ENCODE assay signal across 30 cellular contexts in the genomic region with DNA sequence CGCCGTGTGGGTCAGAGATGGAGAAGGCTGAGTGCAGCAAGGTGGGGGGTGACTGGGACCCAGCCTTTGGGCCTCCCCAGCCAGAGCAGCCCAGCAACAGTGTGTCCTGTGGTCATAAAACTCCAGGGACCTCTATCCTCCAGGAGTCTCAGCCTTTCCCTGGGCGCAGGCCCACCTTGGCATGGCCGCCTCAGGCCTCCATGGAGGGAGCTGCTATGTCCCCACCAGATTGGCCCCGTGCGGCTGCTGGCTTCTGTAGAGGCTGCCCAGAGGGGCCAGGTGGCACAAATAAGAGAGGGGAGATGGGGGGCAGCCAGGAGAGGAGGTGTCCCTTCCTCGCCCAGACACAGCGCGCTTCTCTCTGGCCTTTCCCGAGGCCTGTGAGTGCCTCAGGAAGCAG. TPM values are rescaled to one million over a fixed set of nuclear protein-coding genes. Genes with fewer than 3 reads are reported as not detected.
DNase-seq lines count a peak whose midpoint lies in the region; ATAC-seq, FAIRE-seq and TF ChIP-seq lines count a peak whose summit lies in the region.
"Had no signal": no experiment of that assay in that cellular context is flagged by ENCODE, and none has a peak within 500 bp of the region (broad histone marks: within the 10 kb centered on the region; RNA-seq: fewer than 3 reads in every experiment).

No MANE protein-coding gene starts in this region.

- H3K27me3 ChIP-seq in CD4-positive, alpha-beta T cell (ENCODE audit: control insufficient read depth, insufficient read depth, low read length) = peaks cover 14% of the 10 kb centered on the region
- no peaks in the 10 kb centered on the region for H3K27me3 ChIP-seq in K562 (ENCODE audit: control insufficient read depth in 2 of 2, insufficient read depth in 2 of 2, low read length in 2 of 2)
- H3K27me3 ChIP-seq in gastroesophageal sphincter = peaks cover 55% of the 10 kb centered on the region

- peak overlapping the region in 1 of 2 experiments; percentile 62; a peak in 2 of 4 replicates for H3K9ac ChIP-seq in K562 (ENCODE audit: insufficient read depth in 1 of 2, low read depth in 2 of 2, low read length in 2 of 2)

- H3K36me3 ChIP-seq in K562 (ENCODE audit: control insufficient read depth, insufficient read depth, low read length) (peaks cover 23% of the 10 kb centered on the region; the same call in 1 of the 3 replicates), gastroesophageal sphincter (peaks cover 0 to 25% of the 10 kb centered on the region in 2 donors)

- 90% methylated on average over 6 of the region's 10 CpGs for WGBS in K562 (ENCODE audit: insufficient coverage, low coverage, missing lambda C conversion rate)
- 84% methylated on average over 4 of the region's 10 CpGs; no CpG with 5 or more reads in 1 of the 2 donors for WGBS in gastroesophageal sphincter (ENCODE audit: low coverage in 1 of 2), 2 donors

- in situ Hi-C loops in K562 (cut with MboI) = no loop called here

- no TSS peak for BruUV-seq in K562 (replicated peaks; lab: Mats Ljungman, UMichigan)

- TF ChIP-seq EP300 in K562 (IDR thresholded peaks at IDR 0.05; ENCODE audit: low read length) (no peak), gastroesophageal sphincter (IDR thresholded peaks at IDR 0.05) (no peak)

- H3K9me1 ChIP-seq in K562 (ENCODE audit: control insufficient read depth, insufficient read depth, low read length) = no peaks in the 10 kb centered on the region

- H3K27ac ChIP-seq in CD4-positive, alpha-beta T cell (ENCODE audit: low read depth, low read length) = no peak overlapping the region
- H3K27ac ChIP-seq in K562 (ENCODE audit: extremely low read depth, low read depth, low read length) = no peak overlapping the region
- H3K27ac ChIP-seq in gastroesophageal sphincter = no peak overlapping the region

- no peak overlapping the region for H3K27ac Mint-ChIP-seq in CD4-positive, alpha-beta T cell
- H3K27ac Mint-ChIP-seq in stimulated activated effector memory CD8-positive, alpha-beta T cell treated with anti-CD3 and anti-CD28 coated beads, Interleukin-12 subunit alpha, Interleukin-12 subunit beta, amount 100 ng/mL, for 72 hours = peak overlapping the region; percentile 44
- H3K27ac Mint-ChIP-seq: CD8-positive, alpha-beta T cell; GM23338; H9 had no signal

- peak overlapping the region; percentile 70 for H3K4me3 Mint-ChIP-seq in CD4-positive, alpha-beta T cell
- H3K4me3 Mint-ChIP-seq in stimulated activated effector memory CD8-positive, alpha-beta T cell treated with anti-CD3 and anti-CD28 coated beads, Interleukin-12 subunit alpha, Interleukin-12 subunit beta, amount 100 ng/mL, for 72 hours = no peak overlapping the region
- H3K4me3 Mint-ChIP-seq: CD8-positive, alpha-beta T cell; GM23338 had no signal

- no peak overlapping the region for H3K4me2 ChIP-seq in K562 (ENCODE audit: insufficient read depth, low read length)
- H3K4me2 ChIP-seq: GM23338 had no signal

- H3K36me3 Mint-ChIP-seq in CD4-positive, alpha-beta T cell (ENCODE audit: low read depth) = peaks cover 20% of the 10 kb centered on the region
- H3K36me3 Mint-ChIP-seq in stimulated activated effector memory CD8-positive, alpha-beta T cell treated with anti-CD3 and anti-CD28 coated beads, Interleukin-12 subunit alpha, Interleukin-12 subunit beta, amount 100 ng/mL, for 72 hours = peaks cover 32% of the 10 kb centered on the region

- H3K9me3 ChIP-seq in CD4-positive, alpha-beta T cell (ENCODE audit: control insufficient read depth, low read length) = no peaks in the 10 kb centered on the region
- no peaks in the 10 kb centered on the region for H3K9me3 ChIP-seq in K562 (replicated peaks; ENCODE audit: control insufficient read depth, insufficient read depth, low read depth, low read length)
- no peaks in the 10 kb centered on the region for H3K9me3 ChIP-seq in gastroesophageal sphincter

- H3K4me1 ChIP-seq in K562 (replicated peaks in 1 of 2; ENCODE audit: control insufficient read depth in 2 of 2, insufficient read depth in 2 of 2, low read length in 2 of 2) = peaks cover 23 to 78% of the 10 kb centered on the region in 2 experiments
- H3K4me1 ChIP-seq in gastroesophageal sphincter = peaks cover 0 to 58% (median 27%) of the 10 kb centered on the region in 3 donors

- H4K20me1 ChIP-seq in K562 (replicated peaks; ENCODE audit: control insufficient read depth, insufficient read depth, low read length) = no peaks in the 10 kb centered on the region

- no peak for ATAC-seq in CD4-positive, alpha-beta T cell (ENCODE audit: poor library complexity)
- ATAC-seq in K562 (no peak), HG02870 (IDR thresholded peaks at IDR 0.05; ENCODE audit: unreplicated experiment) (no peak), gastroesophageal sphincter (no peak)
- ATAC-seq in stimulated activated effector memory CD8-positive, alpha-beta T cell treated with anti-CD3 and anti-CD28 coated beads, Interleukin-12 subunit alpha, Interleukin-12 subunit beta, amount 100 ng/mL, for 72 hours = no peak
- ATAC-seq: CD8-positive, alpha-beta T cell; GM12878; GM23338; PC-3 had no signal

- no peak for TF ChIP-seq RAD21 in K562 (CRISPR knock-in tag; conservative IDR thresholded peaks at IDR 0.05 in 1 of 2, IDR thresholded peaks at IDR 0.05 in 1 of 2)

- no peaks in the 10 kb centered on the region for H3K9me3 Mint-ChIP-seq in CD4-positive, alpha-beta T cell
- H3K9me3 Mint-ChIP-seq in stimulated activated effector memory CD8-positive, alpha-beta T cell treated with anti-CD3 and anti-CD28 coated beads, Interleukin-12 subunit alpha, Interleukin-12 subunit beta, amount 100 ng/mL, for 72 hours = no peaks in the 10 kb centered on the region
- H3K9me3 Mint-ChIP-seq: CD8-positive, alpha-beta T cell; GM23338; H9 had no signal

- FAIRE-seq in K562 (lab: Jason Lieb, UNC) = no peak
- FAIRE-seq: A204.1, GM12878 had no signal

- H3K4me1 Mint-ChIP-seq in CD4-positive, alpha-beta T cell (ENCODE audit: low read depth) = peaks cover 40% of the 10 kb centered on the region
- peaks cover 42% of the 10 kb centered on the region for H3K4me1 Mint-ChIP-seq in stimulated activated effector memory CD8-positive, alpha-beta T cell treated with anti-CD3 and anti-CD28 coated beads, Interleukin-12 subunit alpha, Interleukin-12 subunit beta, amount 100 ng/mL, for 72 hours

- no peak overlapping the region for H2AFZ ChIP-seq in K562 (ENCODE audit: low read depth, low read length)
- H2AFZ ChIP-seq: GM23338 had no signal

- CTCF ChIA-PET in CD4-positive, alpha-beta T cell (lab: Charles Lee) = no interaction called here
- CTCF ChIA-PET in K562 (lab: Yijun Ruan, JAX; ENCODE audit: low intra/inter-chr PET ratio) = no interaction called here

- POLR2A ChIA-PET in CD4-positive, alpha-beta T cell (lab: Charles Lee) = interaction anchor here (2.7 kb wide), 1 partner anchor 23 kb away, joined by 12 read pairs; a partner anchor contains a TSS
- POLR2A ChIA-PET in K562 (lab: Yijun Ruan, JAX) = interaction anchor here (0.5 to 10.2 kb wide), 7 partner anchors 16 to 790 kb away, joined by 3 to 103 read pairs (median 3); a partner anchor contains a TSS

- no peak overlapping the region for H3K4me3 ChIP-seq in K562
- H3K4me3 ChIP-seq in gastroesophageal sphincter = no peak overlapping the region
- H3K4me3 ChIP-seq: GM12878, GM23338 had no signal

- peaks cover 37% of the 10 kb centered on the region for H3K27me3 Mint-ChIP-seq in CD4-positive, alpha-beta T cell

- peaks cover 16% of the 10 kb centered on the region for H3K79me2 ChIP-seq in K562 (ENCODE audit: control insufficient read depth, insufficient read depth, low read length)

- intact Hi-C loops in CD4-positive, alpha-beta T cell (cut with DNase I, micrococcal nuclease) = no loop called here
- intact Hi-C loops in K562 (cut with micrococcal nuclease) = no loop called here

- TF ChIP-seq POLR2A in K562 (conservative IDR thresholded peaks at IDR 0.05) (no peak), gastroesophageal sphincter (IDR thresholded peaks at IDR 0.05) (no peak)

- DNase-seq in CD4-positive, alpha-beta T cell = no peak
- DNase-seq in K562 (ENCODE audit: extremely low read depth in 1 of 4, low spot score in 3 of 4) = no peak
- DNase-seq in stimulated activated effector memory CD8-positive, alpha-beta T cell treated with anti-CD3 and anti-CD28 coated beads, Interleukin-12 subunit alpha, Interleukin-12 subunit beta, amount 100 ng/mL, for 72 hours (ENCODE audit: low spot score in 2 of 2) = no peak
- DNase-seq: AML-193; C1 segment of cervical spinal cord; CD8-positive, alpha-beta T cell; DMS 273 treated with DMSO at 0.1 percent for 48 hours; DMS79; EL; GDM1; H9; KBM-7; NCI-H1105 treated with DMSO at 0.1 percent for 48 hours; NCI-H2029 treated with DMSO at 0.1 percent for 48 hours; NCI-H446 treated with DMSO at 0.1 percent for 48 hours; NCI-H526; NCI-H82; NK-92 treated with Interleukin-12 subunit alpha and Interleukin-12 subunit beta, amount 100 ng/mL, for 24 hours; PC-3; SHP77 had no signal

- no peak for TF ChIP-seq CTCF in CD4-positive, alpha-beta T cell (IDR thresholded peaks at IDR 0.05)
- TF ChIP-seq CTCF in K562 (IDR thresholded peaks at IDR 0.05 in 2 of 3, conservative IDR thresholded peaks at IDR 0.05 in 1 of 3; ENCODE audit: insufficient read depth in 2 of 3, low read depth in 1 of 3, low read length in 3 of 3) = no peak
- no peak for TF ChIP-seq CTCF in gastroesophageal sphincter (IDR thresholded peaks at IDR 0.05)

RNA-seq across cellular contexts. Expression of a gene that starts 2.6 kb away (rescaled TPM):
- total RNA-seq in CD4-positive, alpha-beta T cell = 1 to 10 TPM; 3.8 to 3.9 TPM
- total RNA-seq in K562 (2011; cell fraction: chromatin; rRNA removed; ENCODE audit: low replicate concordance) = 9.9 and 36.5 TPM in 2 replicates
- total RNA-seq in K562 (2011; cell fraction: nucleolus; rRNA removed) = 44.1 and 46.0 TPM in 2 replicates
- total RNA-seq in K562 (2011; cell fraction: nucleoplasm; rRNA removed) = 27.9 and 32.7 TPM in 2 replicates
- 69.2 and 110 TPM in 2 replicates for total RNA-seq in K562 (2014; rRNA removed)
- total RNA-seq in K562 (2014; rRNA removed; fragmentation: Illumina TruSeq; extraction: Trizol) = 17.8 and 20.7 TPM in 2 replicates
- total RNA-seq in K562 (2015; rRNA removed; fragmentation: Illumina TruSeq; extraction: Trizol) = 24.4 and 28.6 TPM in 2 replicates
- 61.9 and 68.8 TPM in 2 replicates for total RNA-seq in K562 (2021)
- polyA plus RNA-seq in K562 (2011; rRNA removed) = 36.3 and 38.3 TPM in 2 replicates
- polyA plus RNA-seq in K562 (2011; cell fraction: cytosol; rRNA removed) = 65.6 and 158 TPM in 2 replicates
- polyA plus RNA-seq in K562 (2011; cell fraction: nucleus; rRNA removed) = 37.4 and 52.6 TPM in 2 replicates
- polyA plus RNA-seq in K562 (2012) = 49.8 and 53.8 TPM in 2 replicates
- 41.5 and 44.1 TPM in 2 replicates for polyA plus RNA-seq in K562 (2014; fragmentation: Illumina TruSeq; extraction: Trizol)
- polyA plus RNA-seq in K562 (2014; fragmentation: Nextera tagmentation; extraction: Ambion mirVana) = 1 to 10 TPM; 3.7 to 4.4 TPM
- polyA plus RNA-seq in K562 (2014; rRNA removed) = 47.7 and 69.1 TPM in 2 replicates
- polyA minus RNA-seq in K562 (2011; rRNA and poly(A)+ RNA removed) = 14.7 and 22.4 TPM in 2 replicates
- polyA minus RNA-seq in K562 (2011; cell fraction: cytosol; rRNA and poly(A)+ RNA removed) = 42.2 and 50.7 TPM in 2 replicates
- polyA minus RNA-seq in K562 (2011; cell fraction: nucleus; rRNA and poly(A)+ RNA removed) = 16.2 and 16.4 TPM in 2 replicates
- 1 to 10 TPM in 3 of 4 donors, not detected in 1; 1.2 to 5.1 (median 3.1) TPM for total RNA-seq in gastroesophageal sphincter

RNA-seq across cellular contexts. Expression of a gene that starts 3.2 kb away (rescaled TPM):
- total RNA-seq in CD4-positive, alpha-beta T cell = 10 to 100 TPM; 14.5 TPM
- 9.2 and 25.2 TPM in 2 replicates for total RNA-seq in K562 (2011; cell fraction: chromatin; rRNA removed; ENCODE audit: low replicate concordance)
- total RNA-seq in K562 (2011; cell fraction: nucleolus; rRNA removed) = 28.7 TPM in 2 replicates
- 18.7 and 18.8 TPM in 2 replicates for total RNA-seq in K562 (2011; cell fraction: nucleoplasm; rRNA removed)
- total RNA-seq in K562 (2014; rRNA removed) (46.2 and 67.8 TPM in 2 replicates), K562 (2014; rRNA removed; fragmentation: Illumina TruSeq; extraction: Trizol) (10.1 and 15.6 TPM in 2 replicates), K562 (2015; rRNA removed; fragmentation: Illumina TruSeq; extraction: Trizol) (22.9 and 26.3 TPM in 2 replicates), K562 (2021) (53.7 and 54.7 TPM in 2 replicates), gastroesophageal sphincter (10 to 100 TPM; 12.8 to 45.6 (median 25.1) TPM)
- polyA plus RNA-seq in K562 (2011; rRNA removed) (16.5 and 28.7 TPM in 2 replicates), K562 (2014; fragmentation: Illumina TruSeq; extraction: Trizol) (19.8 and 24.3 TPM in 2 replicates), K562 (2014; fragmentation: Nextera tagmentation; extraction: Ambion mirVana) (1 to 10 TPM; 4.3 to 5.1 TPM), K562 (2014; rRNA removed) (45.4 and 46.8 TPM in 2 replicates)
- polyA plus RNA-seq in K562 (2011; cell fraction: cytosol; rRNA removed) = 18.4 and 31.1 TPM in 2 replicates
- polyA plus RNA-seq in K562 (2011; cell fraction: nucleus; rRNA removed) = 30.1 and 38.7 TPM in 2 replicates
- 34.0 and 53.1 TPM in 2 replicates for polyA plus RNA-seq in K562 (2012)
- 3.4 and 4.4 TPM in 2 replicates for polyA minus RNA-seq in K562 (2011; rRNA and poly(A)+ RNA removed)
- polyA minus RNA-seq in K562 (2011; cell fraction: cytosol; rRNA and poly(A)+ RNA removed) = 16.9 and 22.0 TPM in 2 replicates
- 14.0 and 16.9 TPM in 2 replicates for polyA minus RNA-seq in K562 (2011; cell fraction: nucleus; rRNA and poly(A)+ RNA removed)

RNA-seq across cellular contexts. Expression of a gene that starts 5.9 kb away (rescaled TPM):
- total RNA-seq in CD4-positive, alpha-beta T cell = under 1 TPM; 0.56 to 0.99 TPM
- total RNA-seq in K562 (2011; cell fraction: chromatin; rRNA removed; ENCODE audit: low replicate concordance) = 0.67 TPM in 1 of 2 replicates, not detected in the other
- total RNA-seq in K562 (2011; cell fraction: nucleolus; rRNA removed) = 0.66 TPM in 1 of 2 replicates, not detected in the other
- total RNA-seq in K562 (2011; cell fraction: nucleoplasm; rRNA removed) = not detected in 2 replicates
- total RNA-seq in K562 (2014; rRNA removed) = not detected in 2 replicates
- total RNA-seq in K562 (2014; rRNA removed; fragmentation: Illumina TruSeq; extraction: Trizol) = not detected in 2 replicates
- total RNA-seq in K562 (2015; rRNA removed; fragmentation: Illumina TruSeq; extraction: Trizol) = not detected in 2 replicates
- not detected in 2 replicates for total RNA-seq in K562 (2021)
- not detected in 2 replicates for polyA plus RNA-seq in K562 (2011; rRNA removed)
- not detected in 2 replicates for polyA plus RNA-seq in K562 (2011; cell fraction: cytosol; rRNA removed)
- polyA plus RNA-seq in K562 (2011; cell fraction: nucleus; rRNA removed) = 0.62 and 0.75 TPM in 2 replicates
- not detected in 2 replicates for polyA plus RNA-seq in K562 (2012)
- polyA plus RNA-seq in K562 (2014; fragmentation: Illumina TruSeq; extraction: Trizol) = not detected in 2 replicates
- polyA plus RNA-seq in K562 (2014; fragmentation: Nextera tagmentation; extraction: Ambion mirVana) = not detected
- polyA plus RNA-seq in K562 (2014; rRNA removed) = not detected in 2 replicates
- polyA minus RNA-seq in K562 (2011; rRNA and poly(A)+ RNA removed) = not detected in 2 replicates
- not detected in 2 replicates for polyA minus RNA-seq in K562 (2011; cell fraction: cytosol; rRNA and poly(A)+ RNA removed)
- 0.33 TPM in 1 of 2 replicates, not detected in the other for polyA minus RNA-seq in K562 (2011; cell fraction: nucleus; rRNA and poly(A)+ RNA removed)
- 1 to 10 TPM in 2 of 4 donors, not detected in 2; 1.0 to 1.1 TPM for total RNA-seq in gastroesophageal sphincter
- total RNA-seq: HT1080, SK-MEL-5 had no signal
- polyA plus RNA-seq: AG04450 had no signal

RNA-seq across cellular contexts. Expression of a gene that starts 15.3 kb away (rescaled TPM):
- 10 to 100 TPM; 12.7 to 15.5 TPM for total RNA-seq in CD4-positive, alpha-beta T cell
- total RNA-seq in K562 (2011; cell fraction: chromatin; rRNA removed; ENCODE audit: low replicate concordance) = 18.2 and 103 TPM in 2 replicates
- 94.2 and 142 TPM in 2 replicates for total RNA-seq in K562 (2011; cell fraction: nucleolus; rRNA removed)
- total RNA-seq in K562 (2011; cell fraction: nucleoplasm; rRNA removed) = 30.2 and 40.8 TPM in 2 replicates
- 115 and 117 TPM in 2 replicates for total RNA-seq in K562 (2014; rRNA removed)
- total RNA-seq in K562 (2014; rRNA removed; fragmentation: Illumina TruSeq; extraction: Trizol) = 2.6 and 8.0 TPM in 2 replicates
- 24.5 and 28.3 TPM in 2 replicates for total RNA-seq in K562 (2015; rRNA removed; fragmentation: Illumina TruSeq; extraction: Trizol)
- total RNA-seq in K562 (2021) = 106 and 108 TPM in 2 replicates
- polyA plus RNA-seq in K562 (2011; rRNA removed) = 21.1 and 53.1 TPM in 2 replicates
- 43.4 and 116 TPM in 2 replicates for polyA plus RNA-seq in K562 (2011; cell fraction: cytosol; rRNA removed)
- 109 and 185 TPM in 2 replicates for polyA plus RNA-seq in K562 (2011; cell fraction: nucleus; rRNA removed)
- 65.0 and 71.4 TPM in 2 replicates for polyA plus RNA-seq in K562 (2012)
- polyA plus RNA-seq in K562 (2014; fragmentation: Illumina TruSeq; extraction: Trizol) = 47.3 and 78.3 TPM in 2 replicates
- 1 to 10 TPM in 1 of 2 experiments, under 1 TPM in 1; 0.97 to 7.2 TPM for polyA plus RNA-seq in K562 (2014; fragmentation: Nextera tagmentation; extraction: Ambion mirVana)
- 56.5 and 80.8 TPM in 2 replicates for polyA plus RNA-seq in K562 (2014; rRNA removed)
- 24.5 and 41.6 TPM in 2 replicates for polyA minus RNA-seq in K562 (2011; rRNA and poly(A)+ RNA removed)
- 108 and 113 TPM in 2 replicates for polyA minus RNA-seq in K562 (2011; cell fraction: cytosol; rRNA and poly(A)+ RNA removed)
- polyA minus RNA-seq in K562 (2011; cell fraction: nucleus; rRNA and poly(A)+ RNA removed) = 42.1 and 44.9 TPM in 2 replicates
- total RNA-seq in gastroesophageal sphincter = 10 to 100 TPM; 26.7 to 38.6 (median 33.2) TPM

RNA-seq across cellular contexts. Expression of a gene that starts 20.5 kb away (rescaled TPM):
- total RNA-seq in CD4-positive, alpha-beta T cell = not detected
- total RNA-seq in K562 (2011; cell fraction: chromatin; rRNA removed; ENCODE audit: low replicate concordance) = 0.44 TPM in 1 of 2 replicates, not detected in the other
- 0.79 TPM in 1 of 2 replicates, not detected in the other for total RNA-seq in K562 (2011; cell fraction: nucleolus; rRNA removed)
- total RNA-seq in K562 (2011; cell fraction: nucleoplasm; rRNA removed) = not detected in 2 replicates
- total RNA-seq in K562 (2014; rRNA removed) (not detected in 2 replicates), K562 (2014; rRNA removed; fragmentation: Illumina TruSeq; extraction: Trizol) (not detected in 2 replicates), K562 (2015; rRNA removed; fragmentation: Illumina TruSeq; extraction: Trizol) (not detected in 2 replicates), K562 (2021) (not detected in 2 replicates), gastroesophageal sphincter (not detected)
- polyA plus RNA-seq in K562 (2011; rRNA removed) (not detected in 2 replicates), K562 (2014; fragmentation: Illumina TruSeq; extraction: Trizol) (not detected in 2 replicates), K562 (2014; fragmentation: Nextera tagmentation; extraction: Ambion mirVana) (not detected), K562 (2014; rRNA removed) (not detected in 2 replicates)
- polyA plus RNA-seq in K562 (2011; cell fraction: cytosol; rRNA removed) = 0.10 and 0.13 TPM in 2 replicates
- polyA plus RNA-seq in K562 (2011; cell fraction: nucleus; rRNA removed) = 0.21 TPM in 1 of 2 replicates, not detected in the other
- not detected in 2 replicates for polyA plus RNA-seq in K562 (2012)
- polyA minus RNA-seq in K562 (2011; rRNA and poly(A)+ RNA removed) = not detected in 2 replicates
- polyA minus RNA-seq in K562 (2011; cell fraction: cytosol; rRNA and poly(A)+ RNA removed) = not detected in 2 replicates
- not detected in 2 replicates for polyA minus RNA-seq in K562 (2011; cell fraction: nucleus; rRNA and poly(A)+ RNA removed)
- total RNA-seq: CD8-positive, alpha-beta T cell; GM23338; HT1080; LHCN-M2; MCF 10A; PC-3; SK-MEL-5 had no signal
- polyA plus RNA-seq: AG04450, GM12878, GM23338 had no signal
